ENCODE assay signal across 22 cellular contexts in the genomic region with DNA sequence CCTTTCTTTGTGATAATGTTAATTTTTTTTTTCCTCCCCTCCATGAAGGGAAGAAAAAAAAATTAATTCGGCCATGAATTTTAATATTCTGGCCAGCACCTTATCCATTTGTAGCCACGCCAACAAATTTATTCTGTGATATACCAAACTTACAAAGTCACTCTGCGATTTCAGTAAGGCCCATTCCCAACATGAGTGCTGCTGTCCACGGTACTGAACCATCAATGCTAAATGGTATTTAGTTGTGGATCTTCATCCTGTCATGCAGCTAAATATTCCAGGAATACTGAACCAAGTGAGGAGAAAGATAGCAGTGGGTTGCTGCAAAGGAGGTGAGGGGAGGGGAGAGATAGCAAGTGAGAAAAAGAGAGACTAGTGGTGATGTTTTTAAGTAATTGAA. TPM values are rescaled to one million over a fixed set of nuclear protein-coding genes. Genes with fewer than 3 reads are reported as not detected.
A peak's percentile ranks its signal among the peaks of the same experiment; 100 is the strongest.
DNase-seq lines count a peak whose midpoint lies in the region; ATAC-seq, FAIRE-seq and TF ChIP-seq lines count a peak whose summit lies in the region.
"Had no signal": no experiment of that assay in that cellular context is flagged by ENCODE, and none has a peak within 500 bp of the region (broad histone marks: within the 10 kb centered on the region; RNA-seq: fewer than 3 reads in every experiment).

No MANE protein-coding gene starts in this region.

- ATAC-seq in GM19328 (IDR thresholded peaks at IDR 0.05; ENCODE audit: unreplicated experiment) = no peak
- no peak for ATAC-seq in activated CD8-positive, alpha-beta memory T cell treated with anti-CD3 and anti-CD28 coated beads, Interleukin-2, amount 10 ng/mL, durations not matched to agents 7 days and 5 days
- no peak for ATAC-seq in lower lobe of right lung
- ATAC-seq: activated CD8-positive, alpha-beta T cell treated with anti-CD3 and anti-CD28 coated beads for 36 hours; esophagus mucosa had no signal

- no peaks in the 10 kb centered on the region for H3K9me3 Mint-ChIP-seq in activated CD8-positive, alpha-beta memory T cell treated with anti-CD3 and anti-CD28 coated beads, Interleukin-2, amount 10 ng/mL, durations not matched to agents 7 days and 5 days (ENCODE audit: low read depth)
- H3K9me3 Mint-ChIP-seq: activated CD8-positive, alpha-beta T cell treated with anti-CD3 and anti-CD28 coated beads for 36 hours; CD4-positive, alpha-beta T cell had no signal

- DNase-seq in GM19239 (ENCODE audit: insufficient read length, low spot score) = no peak
- DNase-seq in M059J (ENCODE audit: low read depth) = peak; percentile 5
- peak; percentile 11 for DNase-seq in brain microvascular endothelial cell
- peak; percentile 81 for DNase-seq in left kidney (ENCODE audit: low read depth, low spot score)
- no peak for DNase-seq in activated CD8-positive, alpha-beta memory T cell treated with anti-CD3 and anti-CD28 coated beads, Interleukin-2, amount 10 ng/mL, durations not matched to agents 7 days and 5 days
- no peak for DNase-seq in lower lobe of right lung
- no peak for DNase-seq in stimulated activated CD4-positive, alpha-beta T cell treated with anti-CD3 and anti-CD28 coated beads, Interleukin-12 subunit alpha, Interleukin-12 subunit beta, amount 100 ng/mL, for 4 hours
- DNase-seq: activated CD8-positive, alpha-beta T cell treated with anti-CD3 and anti-CD28 coated beads for 36 hours; activated effector memory CD4-positive, alpha-beta T cell treated with anti-CD3 and anti-CD28 coated beads, Interleukin-2, amount 50 U/mL, for 16 hours; CD4-positive, alpha-beta T cell; central memory CD4-positive, alpha-beta T cell; NCI-H1436; NCI-H510A; Peyer's patch; posterior cingulate gyrus; stimulated activated CD4-positive, alpha-beta T cell treated with anti-CD3 and anti-CD28 coated beads, Interleukin-15, amount 100 ng/mL, for 24 hours had no signal

- H3K9me3 ChIP-seq in lower lobe of right lung = no peaks in the 10 kb centered on the region
- H3K9me3 ChIP-seq: Peyer's patch had no signal

- FAIRE-seq in GM19239 (lab: Jason Lieb, UNC) = peak; percentile 14
- FAIRE-seq: G401.6, GM18507 had no signal

- no peaks in the 10 kb centered on the region for H3K4me1 Mint-ChIP-seq in activated CD8-positive, alpha-beta memory T cell treated with anti-CD3 and anti-CD28 coated beads, Interleukin-2, amount 10 ng/mL, durations not matched to agents 7 days and 5 days

- H3K27me3 Mint-ChIP-seq in activated CD8-positive, alpha-beta memory T cell treated with anti-CD3 and anti-CD28 coated beads, Interleukin-2, amount 10 ng/mL, durations not matched to agents 7 days and 5 days = no peaks in the 10 kb centered on the region
- H3K27me3 Mint-ChIP-seq: activated CD8-positive, alpha-beta T cell treated with anti-CD3 and anti-CD28 coated beads for 36 hours; CD4-positive, alpha-beta T cell had no signal

- H3K27me3 ChIP-seq in brain microvascular endothelial cell (replicated peaks) (no peaks in the 10 kb centered on the region), lower lobe of right lung (ENCODE audit: low read depth) (no peaks in the 10 kb centered on the region)
- H3K27me3 ChIP-seq: Peyer's patch had no signal

- H3K4me1 ChIP-seq in lower lobe of right lung = no peaks in the 10 kb centered on the region
- H3K4me1 ChIP-seq: Peyer's patch had no signal

- H3K4me3 Mint-ChIP-seq in activated CD8-positive, alpha-beta memory T cell treated with anti-CD3 and anti-CD28 coated beads, Interleukin-2, amount 10 ng/mL, durations not matched to agents 7 days and 5 days = no peak overlapping the region
- H3K4me3 Mint-ChIP-seq: activated CD8-positive, alpha-beta T cell treated with anti-CD3 and anti-CD28 coated beads for 36 hours; CD4-positive, alpha-beta T cell had no signal

- H3K27ac ChIP-seq in brain microvascular endothelial cell = no peak overlapping the region
- H3K27ac ChIP-seq in lower lobe of right lung = no peak overlapping the region
- H3K27ac ChIP-seq: Peyer's patch had no signal

- CTCF ChIA-PET in activated CD8-positive, alpha-beta memory T cell treated with anti-CD3 and anti-CD28 coated beads, Interleukin-2, amount 10 ng/mL, durations not matched to agents 7 days and 5 days (lab: Charles Lee) = no interaction called here

- in situ Hi-C loops in brain microvascular endothelial cell (cut with HindIII; ENCODE audit: low pct_ligation_motif_present, low sequenced_read_pairs) = no loop called here

- no peak for TF ChIP-seq CTCF in brain microvascular endothelial cell (IDR thresholded peaks at IDR 0.05; ENCODE audit: low read depth, low read length, missing control alignments)
- no peak for TF ChIP-seq CTCF in lower lobe of right lung (IDR thresholded peaks at IDR 0.05)

- intact Hi-C loops in lower lobe of right lung (cut with DNase I) = no loop called here

- H3K4me3 ChIP-seq in brain microvascular endothelial cell (ENCODE audit: low read depth, low read length) = no peak overlapping the region
- no peak overlapping the region for H3K4me3 ChIP-seq in lower lobe of right lung
- H3K4me3 ChIP-seq: Peyer's patch had no signal

- peaks cover 29% of the 10 kb centered on the region for H3K36me3 Mint-ChIP-seq in activated CD8-positive, alpha-beta memory T cell treated with anti-CD3 and anti-CD28 coated beads, Interleukin-2, amount 10 ng/mL, durations not matched to agents 7 days and 5 days

- no peak overlapping the region for H3K27ac Mint-ChIP-seq in activated CD8-positive, alpha-beta memory T cell treated with anti-CD3 and anti-CD28 coated beads, Interleukin-2, amount 10 ng/mL, durations not matched to agents 7 days and 5 days
- H3K27ac Mint-ChIP-seq: activated CD8-positive, alpha-beta T cell treated with anti-CD3 and anti-CD28 coated beads for 36 hours; CD4-positive, alpha-beta T cell had no signal

- H3K36me3 ChIP-seq in brain microvascular endothelial cell (replicated peaks) = peaks cover 21% of the 10 kb centered on the region
- peaks cover 43% of the 10 kb centered on the region for H3K36me3 ChIP-seq in lower lobe of right lung

RNA-seq across cellular contexts. Expression of gene RSPH4A, which starts 19.5 kb away (rescaled TPM):
- total RNA-seq in M059J (2014; rRNA removed; shearing (Covaris generic)) = 0.10 TPM in 1 of 2 replicates, not detected in the other
- under 1 TPM; 0.09 to 0.18 TPM for total RNA-seq in activated CD8-positive, alpha-beta memory T cell treated with anti-CD3 and anti-CD28 coated beads, Interleukin-2, amount 10 ng/mL, durations not matched to agents 7 days and 5 days
- 5.6 TPM for total RNA-seq in lower lobe of right lung
- total RNA-seq: esophagus mucosa had no signal

RNA-seq across cellular contexts. Expression of gene RWDD1, which starts 25.5 kb away (rescaled TPM):
- 24.2 and 27.0 TPM in 2 replicates for total RNA-seq in M059J (2014; rRNA removed; shearing (Covaris generic))
- 10 to 100 TPM; 39.9 to 44.2 TPM for total RNA-seq in activated CD8-positive, alpha-beta memory T cell treated with anti-CD3 and anti-CD28 coated beads, Interleukin-2, amount 10 ng/mL, durations not matched to agents 7 days and 5 days
- 35.9 TPM for total RNA-seq in lower lobe of right lung

RNA-seq across cellular contexts. Expression of gene CALHM4, which starts 43.3 kb away (rescaled TPM):
- not detected in 2 replicates for total RNA-seq in M059J (2014; rRNA removed; shearing (Covaris generic))
- total RNA-seq in activated CD8-positive, alpha-beta memory T cell treated with anti-CD3 and anti-CD28 coated beads, Interleukin-2, amount 10 ng/mL, durations not matched to agents 7 days and 5 days = not detected
- total RNA-seq in lower lobe of right lung = not detected
- total RNA-seq: activated CD8-positive, alpha-beta T cell treated with anti-CD3 and anti-CD28 coated beads for 36 hours; CD4-positive, alpha-beta T cell; esophagus mucosa; mucosa of gallbladder; Peyer's patch; temporal lobe had no signal

RNA-seq across cellular contexts. Expression of gene TRAPPC3L, which starts 51.3 kb away (rescaled TPM):
- 0.27 TPM in 1 of 2 replicates, not detected in the other for total RNA-seq in M059J (2014; rRNA removed; shearing (Covaris generic))
- not detected for total RNA-seq in activated CD8-positive, alpha-beta memory T cell treated with anti-CD3 and anti-CD28 coated beads, Interleukin-2, amount 10 ng/mL, durations not matched to agents 7 days and 5 days
- not detected for total RNA-seq in lower lobe of right lung
- total RNA-seq: activated CD8-positive, alpha-beta T cell treated with anti-CD3 and anti-CD28 coated beads for 36 hours; CD4-positive, alpha-beta T cell; esophagus mucosa; mucosa of gallbladder; Peyer's patch had no signal

Comparison
In these comparisons a context has a peak if more than half of its experiments do, and no peak if none do; other contexts are left out.
1. DNase-seq: peak in M059J (single experiment), brain microvascular endothelial cell (single experiment) and left kidney (single experiment); none in GM19239 (single experiment), activated CD8-positive, alpha-beta memory T cell treated with anti-CD3 and anti-CD28 coated beads, Interleukin-2, amount 10 ng/mL, durations not matched to agents 7 days and 5 days (single experiment), lower lobe of right lung (single experiment) and stimulated activated CD4-positive, alpha-beta T cell treated with anti-CD3 and anti-CD28 coated beads, Interleukin-12 subunit alpha, Interleukin-12 subunit beta, amount 100 ng/mL, for 4 hours (single experiment).